ENCODE assay signal across 2 cellular contexts in the genomic region with DNA sequence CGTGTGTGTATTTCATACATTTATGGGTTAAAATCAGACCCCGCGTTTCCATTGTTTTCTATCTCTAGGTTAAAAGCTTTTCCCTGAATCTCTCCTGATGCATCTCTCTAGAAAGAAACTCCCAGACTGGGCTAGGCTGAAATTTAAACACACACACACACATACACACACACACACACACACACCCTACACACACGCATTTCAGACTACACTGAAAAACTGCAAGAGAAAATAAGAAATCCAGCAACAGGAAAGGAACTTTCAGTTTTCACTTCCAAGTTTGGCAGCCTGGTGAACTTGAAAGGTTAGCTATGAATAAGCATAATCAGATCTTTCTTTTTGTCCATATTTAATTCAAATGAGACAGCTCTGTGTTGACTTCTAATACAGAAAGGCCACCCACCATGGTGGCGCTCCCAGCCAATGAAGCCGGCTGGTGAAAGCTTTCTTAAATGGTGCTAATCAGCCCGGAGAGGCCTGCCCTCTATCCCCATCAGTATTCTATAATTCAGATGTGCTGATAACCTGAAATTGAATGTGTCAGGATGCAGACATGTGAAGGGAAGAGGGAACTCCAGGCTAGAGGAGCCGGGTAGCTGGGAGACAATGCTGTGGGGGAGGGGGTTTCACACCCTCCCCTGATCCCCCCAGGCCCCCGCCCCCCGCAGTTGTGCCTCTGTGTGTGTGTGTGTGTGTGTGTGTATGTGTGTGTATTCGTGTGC.
TF ChIP-seq lines count a peak whose summit lies in the region.

No MANE protein-coding gene starts in this region.

TF ChIP-seq in SK-N-SH, 30 proteins besides CTCF, POLR2A, EP300 and RAD21 (continued from another document):
- TF ChIP-seq, protein P1, sequence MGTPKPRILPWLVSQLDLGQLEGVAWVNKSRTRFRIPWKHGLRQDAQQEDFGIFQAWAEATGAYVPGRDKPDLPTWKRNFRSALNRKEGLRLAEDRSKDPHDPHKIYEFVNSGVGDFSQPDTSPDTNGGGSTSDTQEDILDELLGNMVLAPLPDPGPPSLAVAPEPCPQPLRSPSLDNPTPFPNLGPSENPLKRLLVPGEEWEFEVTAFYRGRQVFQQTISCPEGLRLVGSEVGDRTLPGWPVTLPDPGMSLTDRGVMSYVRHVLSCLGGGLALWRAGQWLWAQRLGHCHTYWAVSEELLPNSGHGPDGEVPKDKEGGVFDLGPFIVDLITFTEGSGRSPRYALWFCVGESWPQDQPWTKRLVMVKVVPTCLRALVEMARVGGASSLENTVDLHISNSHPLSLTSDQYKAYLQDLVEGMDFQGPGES (IDR thresholded peaks at IDR 0.05; ENCODE audit: low read depth, low read length) = no peak
- TF ChIP-seq RCOR1 (IDR thresholded peaks at IDR 0.05; ENCODE audit: low read length) = peak; percentile 51; the same call in 1 of the 2 replicates
- TF ChIP-seq SIN3A (IDR thresholded peaks at IDR 0.05; ENCODE audit: borderline replicate concordance, low read depth, low read length) = no peak
- TF ChIP-seq SMC3 (IDR thresholded peaks at IDR 0.05; ENCODE audit: low read depth, low read length) = no peak
- TF ChIP-seq YY1 (IDR thresholded peaks at IDR 0.05; ENCODE audit: low read depth) = no peak
- TF ChIP-seq TCF12 (IDR thresholded peaks at IDR 0.05) = no peak
- no peak for TF ChIP-seq NRF1 (IDR thresholded peaks at IDR 0.05; ENCODE audit: low read depth, low read length)
- TF ChIP-seq, protein P2, sequence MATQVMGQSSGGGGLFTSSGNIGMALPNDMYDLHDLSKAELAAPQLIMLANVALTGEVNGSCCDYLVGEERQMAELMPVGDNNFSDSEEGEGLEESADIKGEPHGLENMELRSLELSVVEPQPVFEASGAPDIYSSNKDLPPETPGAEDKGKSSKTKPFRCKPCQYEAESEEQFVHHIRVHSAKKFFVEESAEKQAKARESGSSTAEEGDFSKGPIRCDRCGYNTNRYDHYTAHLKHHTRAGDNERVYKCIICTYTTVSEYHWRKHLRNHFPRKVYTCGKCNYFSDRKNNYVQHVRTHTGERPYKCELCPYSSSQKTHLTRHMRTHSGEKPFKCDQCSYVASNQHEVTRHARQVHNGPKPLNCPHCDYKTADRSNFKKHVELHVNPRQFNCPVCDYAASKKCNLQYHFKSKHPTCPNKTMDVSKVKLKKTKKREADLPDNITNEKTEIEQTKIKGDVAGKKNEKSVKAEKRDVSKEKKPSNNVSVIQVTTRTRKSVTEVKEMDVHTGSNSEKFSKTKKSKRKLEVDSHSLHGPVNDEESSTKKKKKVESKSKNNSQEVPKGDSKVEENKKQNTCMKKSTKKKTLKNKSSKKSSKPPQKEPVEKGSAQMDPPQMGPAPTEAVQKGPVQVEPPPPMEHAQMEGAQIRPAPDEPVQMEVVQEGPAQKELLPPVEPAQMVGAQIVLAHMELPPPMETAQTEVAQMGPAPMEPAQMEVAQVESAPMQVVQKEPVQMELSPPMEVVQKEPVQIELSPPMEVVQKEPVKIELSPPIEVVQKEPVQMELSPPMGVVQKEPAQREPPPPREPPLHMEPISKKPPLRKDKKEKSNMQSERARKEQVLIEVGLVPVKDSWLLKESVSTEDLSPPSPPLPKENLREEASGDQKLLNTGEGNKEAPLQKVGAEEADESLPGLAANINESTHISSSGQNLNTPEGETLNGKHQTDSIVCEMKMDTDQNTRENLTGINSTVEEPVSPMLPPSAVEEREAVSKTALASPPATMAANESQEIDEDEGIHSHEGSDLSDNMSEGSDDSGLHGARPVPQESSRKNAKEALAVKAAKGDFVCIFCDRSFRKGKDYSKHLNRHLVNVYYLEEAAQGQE (IDR thresholded peaks at IDR 0.05; ENCODE audit: low read depth, low read length) = no peak
- no peak for TF ChIP-seq NFIC (IDR thresholded peaks at IDR 0.05; ENCODE audit: borderline replicate concordance)
- TF ChIP-seq, protein P3, sequence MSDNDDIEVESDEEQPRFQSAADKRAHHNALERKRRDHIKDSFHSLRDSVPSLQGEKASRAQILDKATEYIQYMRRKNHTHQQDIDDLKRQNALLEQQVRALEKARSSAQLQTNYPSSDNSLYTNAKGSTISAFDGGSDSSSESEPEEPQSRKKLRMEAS (IDR thresholded peaks at IDR 0.05; ENCODE audit: low read depth) = no peak
- no peak for TF ChIP-seq ELF1 (IDR thresholded peaks at IDR 0.05)
- TF ChIP-seq CHD2 (IDR thresholded peaks at IDR 0.05; ENCODE audit: low read length, partially characterized antibody) = peak; percentile 53

TF ChIP-seq in SK-N-SH treated with all-trans-retinoic acid at 6 μM for 48 hours, 23 proteins besides CTCF, POLR2A, EP300 and RAD21 (continued from another document):
- TF ChIP-seq, protein P4, sequence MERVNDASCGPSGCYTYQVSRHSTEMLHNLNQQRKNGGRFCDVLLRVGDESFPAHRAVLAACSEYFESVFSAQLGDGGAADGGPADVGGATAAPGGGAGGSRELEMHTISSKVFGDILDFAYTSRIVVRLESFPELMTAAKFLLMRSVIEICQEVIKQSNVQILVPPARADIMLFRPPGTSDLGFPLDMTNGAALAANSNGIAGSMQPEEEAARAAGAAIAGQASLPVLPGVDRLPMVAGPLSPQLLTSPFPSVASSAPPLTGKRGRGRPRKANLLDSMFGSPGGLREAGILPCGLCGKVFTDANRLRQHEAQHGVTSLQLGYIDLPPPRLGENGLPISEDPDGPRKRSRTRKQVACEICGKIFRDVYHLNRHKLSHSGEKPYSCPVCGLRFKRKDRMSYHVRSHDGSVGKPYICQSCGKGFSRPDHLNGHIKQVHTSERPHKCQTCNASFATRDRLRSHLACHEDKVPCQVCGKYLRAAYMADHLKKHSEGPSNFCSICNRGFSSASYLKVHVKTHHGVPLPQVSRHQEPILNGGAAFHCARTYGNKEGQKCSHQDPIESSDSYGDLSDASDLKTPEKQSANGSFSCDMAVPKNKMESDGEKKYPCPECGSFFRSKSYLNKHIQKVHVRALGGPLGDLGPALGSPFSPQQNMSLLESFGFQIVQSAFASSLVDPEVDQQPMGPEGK (CRISPR knock-in tag; IDR thresholded peaks at IDR 0.05; ENCODE audit: borderline replicate concordance) = no peak
- TF ChIP-seq ARNTL (CRISPR knock-in tag; IDR thresholded peaks at IDR 0.05; ENCODE audit: borderline replicate concordance, low read depth) (no peak), ZFP30 (CRISPR knock-in tag; IDR thresholded peaks at IDR 0.05) (no peak), CSDC2 (CRISPR knock-in tag; IDR thresholded peaks at IDR 0.05) (no peak), ZNF565 (CRISPR knock-in tag; conservative IDR thresholded peaks at IDR 0.05; ENCODE audit: low read depth) (no peak), GLIS3 (CRISPR knock-in tag; IDR thresholded peaks at IDR 0.05) (no peak), PPARA (CRISPR knock-in tag; IDR thresholded peaks at IDR 0.05; ENCODE audit: borderline replicate concordance) (no peak)
- TF ChIP-seq, protein P5, sequence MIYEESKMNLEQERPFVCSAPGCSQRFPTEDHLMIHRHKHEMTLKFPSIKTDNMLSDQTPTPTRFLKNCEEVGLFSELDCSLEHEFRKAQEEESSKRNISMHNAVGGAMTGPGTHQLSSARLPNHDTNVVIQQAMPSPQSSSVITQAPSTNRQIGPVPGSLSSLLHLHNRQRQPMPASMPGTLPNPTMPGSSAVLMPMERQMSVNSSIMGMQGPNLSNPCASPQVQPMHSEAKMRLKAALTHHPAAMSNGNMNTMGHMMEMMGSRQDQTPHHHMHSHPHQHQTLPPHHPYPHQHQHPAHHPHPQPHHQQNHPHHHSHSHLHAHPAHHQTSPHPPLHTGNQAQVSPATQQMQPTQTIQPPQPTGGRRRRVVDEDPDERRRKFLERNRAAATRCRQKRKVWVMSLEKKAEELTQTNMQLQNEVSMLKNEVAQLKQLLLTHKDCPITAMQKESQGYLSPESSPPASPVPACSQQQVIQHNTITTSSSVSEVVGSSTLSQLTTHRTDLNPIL (CRISPR knock-in tag; IDR thresholded peaks at IDR 0.05; ENCODE audit: low read depth) = no peak
